Comparison of ENCODE assay signal across 8 cellular contexts in the genomic region with DNA sequence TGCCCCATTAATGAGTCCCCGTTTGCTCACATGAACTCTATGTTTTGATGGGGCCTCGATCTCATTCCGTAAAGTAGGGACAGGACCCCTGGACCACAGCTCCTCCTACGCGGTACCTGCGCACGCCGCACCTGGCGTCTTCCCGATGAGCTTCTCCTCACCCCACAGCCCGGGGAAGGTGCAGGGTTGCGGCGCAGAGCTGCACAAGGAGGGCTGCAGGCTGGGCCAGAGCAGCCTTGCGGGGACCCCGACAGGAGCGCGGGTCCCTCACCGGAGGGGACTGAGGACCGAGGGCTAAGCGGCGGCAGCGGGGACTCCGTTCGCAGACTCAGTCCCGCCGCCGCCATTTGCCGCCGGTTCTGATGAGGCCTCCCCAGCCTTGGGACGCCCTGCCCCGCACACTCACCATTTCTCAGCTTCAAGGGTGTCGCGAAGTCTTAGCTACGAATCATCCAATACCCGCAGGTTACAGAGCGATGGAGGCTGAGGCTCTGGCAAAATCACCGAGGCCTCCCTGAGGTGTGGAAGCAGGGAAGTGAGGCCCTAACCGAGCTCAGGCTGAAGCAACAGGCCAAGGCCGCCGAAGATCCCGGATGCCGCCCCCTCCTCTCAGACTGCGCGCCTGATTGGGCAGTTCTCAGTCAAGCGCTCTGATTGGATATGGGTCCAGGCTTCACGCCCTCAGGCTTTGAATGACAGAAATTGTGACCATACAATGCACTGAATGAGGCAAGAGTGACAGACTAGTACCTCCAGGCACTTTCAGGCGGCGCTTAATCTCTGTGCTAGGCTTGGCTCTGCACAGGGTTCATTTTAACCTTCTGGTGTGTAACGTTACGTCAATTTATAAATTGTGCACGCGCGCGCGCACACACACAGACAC. TPM values are rescaled to one million over a fixed set of nuclear protein-coding genes. Genes with fewer than 3 reads are reported as not detected.
A peak's percentile ranks its signal among the peaks of the same experiment; 100 is the strongest.
DNase-seq lines count a peak whose midpoint lies in the region; ATAC-seq and TF ChIP-seq lines count a peak whose summit lies in the region.

No MANE protein-coding gene starts in this region.

- H3K9me3 ChIP-seq in upper lobe of left lung, result peaks cover 10 to 30% (median 23%) of the 10 kb centered on the region in 4 donors

- TF ChIP-seq CTCF in GM10266 (IDR thresholded peaks at IDR 0.05; ENCODE audit: control insufficient read depth, insufficient read depth, low read depth, missing control alignments), result no peak
- TF ChIP-seq CTCF in upper lobe of left lung (IDR thresholded peaks at IDR 0.05), result no peak

- peak overlapping the region; percentile 78 to 96 (median 88) for H3K4me3 ChIP-seq in upper lobe of left lung

- peak in 3 of 4 donors; percentile 68 to 82 (median 74) for TF ChIP-seq POLR2A in upper lobe of left lung (IDR thresholded peaks at IDR 0.05)

- TF ChIP-seq EP300 in upper lobe of left lung (IDR thresholded peaks at IDR 0.05), result no peak

- DNase-seq in GM10266 (ENCODE audit: extremely low spot score), result peak; percentile 92
- peak; percentile 93 for DNase-seq in NCI-H128 (lab: John Stamatoyannopoulos, UW; ENCODE audit: unreplicated experiment)
- peak; percentile 90 for DNase-seq in T follicular helper cell (ENCODE audit: low read depth)
- DNase-seq in amniotic epithelial cell (ENCODE audit: low read depth), result peak; percentile 99
- peak; percentile 94 for DNase-seq in left cardiac atrium
- DNase-seq in posterior cingulate gyrus, result peak; percentile 94 to 99 (median 96)
- peak; percentile 89 to 95 for DNase-seq in upper lobe of left lung

- H3K36me3 ChIP-seq in upper lobe of left lung, result peaks cover 11 to 31% (median 27%) of the 10 kb centered on the region in 4 donors

- intact Hi-C loops in left cardiac atrium (cut with DNase I) (no loop called here), posterior cingulate gyrus (cut with DNase I) (loop anchor here (10.0 kb wide), 2 partner anchors 139 to 201 kb away; a partner anchor contains a TSS)

- peak overlapping the region; percentile 87 to 95 (median 93) for H3K27ac ChIP-seq in upper lobe of left lung

- H3K4me1 ChIP-seq in upper lobe of left lung, result peaks cover 8 to 16% (median 14%) of the 10 kb centered on the region in 4 donors

- peak; percentile 100 for ATAC-seq in HG02623 (IDR thresholded peaks at IDR 0.05; ENCODE audit: unreplicated experiment)
- ATAC-seq in left cardiac atrium, result peak; percentile 100
- peak; percentile 100 for ATAC-seq in upper lobe of left lung (ENCODE audit: low FRiP score in 2 of 2)

- WGBS in upper lobe of left lung, 2 donors, result 1% methylated on average over 25 to 55 of the region's 55 CpGs

- no peaks in the 10 kb centered on the region for H3K27me3 ChIP-seq in upper lobe of left lung

RNA-seq across cellular contexts. Expression of a gene that starts 25.1 kb away (rescaled TPM):
- total RNA-seq in left cardiac atrium, result 10 to 100 TPM; 14.8 to 18.6 TPM
- 10 to 100 TPM; 13.2 to 59.7 (median 24.7) TPM for total RNA-seq in upper lobe of left lung

RNA-seq across cellular contexts. Expression of a gene that starts 25.2 kb away (rescaled TPM):
- total RNA-seq in left cardiac atrium (10 to 100 TPM; 21.6 to 23.3 TPM), upper lobe of left lung (100 to 1,000 TPM in 2 of 6 donors, 10 to 100 TPM in 4; 49.3 to 125 (median 70.5) TPM)

Comparison
In these comparisons a context has a peak if more than half of its experiments do, and no peak if none do; other contexts are left out.
1. Peak in every context shown above with its lines: DNase-seq, ATAC-seq, H3K4me3 ChIP-seq and H3K27ac ChIP-seq.